ENCODE assay signal across 11 cellular contexts in the genomic region with DNA sequence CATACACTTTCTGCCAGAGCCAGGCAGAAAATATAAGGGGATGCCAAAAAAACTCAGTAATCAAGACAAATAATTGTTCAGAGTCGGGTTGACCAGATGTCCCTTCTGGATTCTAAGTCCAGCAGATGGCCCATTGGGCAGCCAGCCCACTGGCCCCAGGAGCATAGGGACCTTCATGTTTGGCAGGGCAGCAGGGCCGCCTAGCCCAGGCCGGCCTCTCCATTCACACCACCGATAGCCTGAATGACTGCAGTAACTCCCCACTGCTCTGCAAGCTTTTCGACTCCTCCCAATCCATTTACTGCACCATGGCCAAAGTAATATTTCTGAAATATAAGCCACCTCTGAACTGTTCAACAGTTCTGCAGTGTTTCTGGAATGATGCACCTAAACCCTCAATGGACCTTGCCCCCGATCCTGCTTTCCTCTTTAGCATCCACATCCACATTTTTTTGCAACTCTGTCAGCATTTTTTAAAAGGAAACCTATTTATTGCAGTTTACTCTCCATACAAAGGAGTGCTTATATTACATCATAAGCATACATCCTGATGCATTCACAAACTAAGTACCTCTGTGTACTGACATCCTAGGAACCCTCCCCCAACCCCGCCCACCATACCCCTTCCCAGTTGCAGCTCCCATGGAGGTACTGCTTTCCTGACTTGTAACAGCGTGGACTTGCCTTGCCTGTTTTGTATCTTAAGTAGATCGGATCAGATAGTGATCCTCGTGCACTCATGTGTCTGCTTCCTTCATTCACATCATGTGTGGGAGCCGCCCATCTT. TPM values are rescaled to one million over a fixed set of nuclear protein-coding genes. Genes with fewer than 3 reads are reported as not detected.
A peak's percentile ranks its signal among the peaks of the same experiment; 100 is the strongest.
DNase-seq lines count a peak whose midpoint lies in the region; ATAC-seq and TF ChIP-seq lines count a peak whose summit lies in the region.
"Had no signal": no experiment of that assay in that cellular context is flagged by ENCODE, and none has a peak within 500 bp of the region (broad histone marks: within the 10 kb centered on the region; RNA-seq: fewer than 3 reads in every experiment).

No MANE protein-coding gene starts in this region.

- DNase-seq in AG10803 (ENCODE audit: low read depth) (peak; percentile 27), HuH-7 (ENCODE audit: low spot score) (peak; percentile 70), colonic mucosa (peak; percentile 52), middle frontal gyrus (ENCODE audit: extremely low spot score, low spot score) (peak; percentile 30), AG08396 (ENCODE audit: low spot score) (no peak), kidney glomerular epithelial cell (lab: John Stamatoyannopoulos, UW) (no peak), NCI-H1436 (lab: John Stamatoyannopoulos, UW) (no peak)
- DNase-seq: CD4-positive, alpha-beta memory T cell; effector CD4-positive, alpha-beta T cell had no signal

- no peak for TF ChIP-seq CTCF in AG10803 (conservative IDR thresholded peaks at IDR 0.05; ENCODE audit: low read length)
- TF ChIP-seq CTCF in colonic mucosa (IDR thresholded peaks at IDR 0.05), result no peak

- intact Hi-C loops in colonic mucosa (cut with DNase I), result no loop called here

- ATAC-seq in GM21737 (IDR thresholded peaks at IDR 0.05; ENCODE audit: unreplicated experiment), result no peak

- peaks cover 8% of the 10 kb centered on the region for H3K4me1 ChIP-seq in colonic mucosa

- no peaks in the 10 kb centered on the region for H3K27me3 ChIP-seq in colonic mucosa
- H3K27me3 ChIP-seq: pancreas had no signal

- H3K27ac ChIP-seq in colonic mucosa, result peak overlapping the region; percentile 4
- H3K27ac ChIP-seq: pancreas had no signal

- H3K4me3 ChIP-seq in AG10803 (ENCODE audit: low read length), result no peak overlapping the region
- H3K4me3 ChIP-seq in colonic mucosa, result no peak overlapping the region
- H3K4me3 ChIP-seq: pancreas had no signal

- H3K9ac ChIP-seq in colonic mucosa (ENCODE audit: low read depth in 2 of 2, low read length in 2 of 2), result no peak overlapping the region

- no peaks in the 10 kb centered on the region for H3K9me3 ChIP-seq in colonic mucosa
- H3K9me3 ChIP-seq: pancreas had no signal

- H3K36me3 ChIP-seq in colonic mucosa, result no peaks in the 10 kb centered on the region
- H3K36me3 ChIP-seq: pancreas had no signal

RNA-seq across cellular contexts. Expression of a gene that starts 46.3 kb away (rescaled TPM):
- total RNA-seq in colonic mucosa, result 100 to 1,000 TPM in 1 of 2 donors, 10 to 100 TPM in 1; 31.4 to 105 TPM

Comparison
In these comparisons a context has a peak if more than half of its experiments do, and no peak if none do; other contexts are left out.
1. DNase-seq: peak in AG10803 (single experiment), HuH-7 (single experiment), colonic mucosa (single experiment) and middle frontal gyrus (single experiment); none in AG08396 (single experiment), kidney glomerular epithelial cell (single experiment) and NCI-H1436 (single experiment).